In the genomic region with DNA sequence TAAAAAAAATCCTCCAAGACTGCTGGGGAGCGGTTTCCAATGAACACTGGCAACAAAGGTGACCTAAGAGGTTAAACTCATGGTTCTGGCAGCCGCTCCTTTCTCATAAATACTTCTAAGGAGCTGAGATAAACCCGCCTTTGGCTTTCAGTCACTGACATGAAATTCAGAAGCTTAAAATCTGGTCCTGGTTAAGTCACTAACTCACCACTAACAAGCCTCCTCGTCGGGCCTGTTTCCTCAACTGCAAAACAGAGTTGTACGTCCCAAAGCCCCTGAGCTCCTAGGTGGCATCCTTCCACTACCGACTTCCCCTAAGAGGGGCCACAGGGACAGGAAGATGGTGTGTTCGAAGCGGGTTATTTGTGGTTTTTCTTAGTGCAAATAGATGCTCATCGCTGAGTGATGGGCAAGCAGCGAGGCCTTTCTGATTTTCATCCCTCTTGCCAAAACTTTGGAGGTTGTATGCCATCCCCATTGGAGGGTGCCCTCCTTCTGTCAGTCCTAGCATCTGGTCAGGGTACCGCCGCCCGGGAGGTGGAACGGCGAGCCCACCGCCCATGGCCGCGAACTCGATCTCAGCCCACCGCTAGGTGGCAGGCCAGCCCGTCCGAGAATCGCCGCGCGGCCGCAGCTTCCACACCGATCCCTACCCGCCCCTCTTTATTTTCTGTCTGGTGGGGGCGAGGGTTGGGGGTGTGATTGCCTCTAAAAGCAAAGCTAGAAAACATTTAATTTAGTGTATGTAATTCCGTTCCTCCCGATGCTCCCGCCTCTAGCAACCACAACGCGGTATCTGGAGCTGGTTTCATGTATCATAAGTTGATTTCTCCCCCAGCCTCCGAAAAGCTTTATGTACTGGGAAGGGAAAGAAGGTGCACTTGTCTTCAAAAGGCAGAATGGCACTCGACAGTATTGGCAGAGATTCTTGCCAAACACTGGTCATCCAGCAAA, we compare ENCODE assay signal across 1 cellular context.
TF ChIP-seq lines count a peak whose summit lies in the region.

No MANE protein-coding gene starts in this region.

TF ChIP-seq in H1, 55 proteins besides CTCF, POLR2A, EP300 and RAD21:
- TF ChIP-seq GTF2F1 (IDR thresholded peaks at IDR 0.05; ENCODE audit: borderline replicate concordance, low read depth, low read length) (no peak), JUND (IDR thresholded peaks at IDR 0.05; ENCODE audit: low read length) (0 out of 2 replicates have a peak, but pooled peaks have one; percentile 12), SIN3A (conservative IDR thresholded peaks at IDR 0.05 in 1 of 2, IDR thresholded peaks at IDR 0.05 in 1 of 2; ENCODE audit: low read depth in 1 of 2, low read length in 2 of 2) (peak in 1 of 2 experiments; percentile 72; a peak in 2 of 4 replicates), YY1 (IDR thresholded peaks at IDR 0.05; ENCODE audit: low read depth, low read length) (peak; percentile 81), EZH2 (IDR thresholded peaks at IDR 0.05; ENCODE audit: low read depth, low read length, severe bottlenecking) (peak; percentile 30), SUZ12 (IDR thresholded peaks at IDR 0.05; ENCODE audit: low read length) (no peak), EGR1 (IDR thresholded peaks at IDR 0.05; ENCODE audit: borderline replicate concordance, low read depth, low read length) (no peak), CTBP2 (IDR thresholded peaks at IDR 0.05; ENCODE audit: borderline replicate concordance, insufficient read depth, insufficient read length, low read length) (peak; percentile 27), ASH2L (IDR thresholded peaks at IDR 0.05; ENCODE audit: low read length) (peak; percentile 31), SP4 (IDR thresholded peaks at IDR 0.05; ENCODE audit: low read length) (peak; percentile 73; the same call in 1 of the 2 replicates)
- TF ChIP-seq, protein P1, sequence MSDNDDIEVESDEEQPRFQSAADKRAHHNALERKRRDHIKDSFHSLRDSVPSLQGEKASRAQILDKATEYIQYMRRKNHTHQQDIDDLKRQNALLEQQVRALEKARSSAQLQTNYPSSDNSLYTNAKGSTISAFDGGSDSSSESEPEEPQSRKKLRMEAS (IDR thresholded peaks at IDR 0.05), result 0 out of 2 replicates have a peak, but pooled peaks have one; percentile 19
TF ChIP-seq in H1: peak in this region for 8.
